ENCODE assay signal across 1 cellular context in genomic region chrX:31228415-31228832, GRCh38.
TF ChIP-seq lines count a peak whose summit lies in the region.

No MANE protein-coding gene starts in this region.

TF ChIP-seq in HepG2, 621 proteins besides CTCF, POLR2A, EP300 and RAD21 (continued from another document):
- TF ChIP-seq, protein P1, sequence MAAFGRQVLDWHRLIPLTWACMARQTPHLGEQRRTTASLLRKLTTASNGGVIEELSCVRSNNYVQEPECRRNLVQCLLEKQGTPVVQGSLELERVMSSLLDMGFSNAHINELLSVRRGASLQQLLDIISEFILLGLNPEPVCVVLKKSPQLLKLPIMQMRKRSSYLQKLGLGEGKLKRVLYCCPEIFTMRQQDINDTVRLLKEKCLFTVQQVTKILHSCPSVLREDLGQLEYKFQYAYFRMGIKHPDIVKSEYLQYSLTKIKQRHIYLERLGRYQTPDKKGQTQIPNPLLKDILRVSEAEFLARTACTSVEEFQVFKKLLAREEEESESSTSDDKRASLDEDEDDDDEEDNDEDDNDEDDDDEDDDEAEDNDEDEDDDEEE (CRISPR knock-in tag; IDR thresholded peaks at IDR 0.05), result no peak
- TF ChIP-seq ZNF776 (CRISPR knock-in tag; IDR thresholded peaks at IDR 0.05) (no peak), PLSCR1 (CRISPR knock-in tag; IDR thresholded peaks at IDR 0.05; ENCODE audit: borderline replicate concordance) (no peak)
